ENCODE assay signal across 11 cellular contexts in the genomic region with DNA sequence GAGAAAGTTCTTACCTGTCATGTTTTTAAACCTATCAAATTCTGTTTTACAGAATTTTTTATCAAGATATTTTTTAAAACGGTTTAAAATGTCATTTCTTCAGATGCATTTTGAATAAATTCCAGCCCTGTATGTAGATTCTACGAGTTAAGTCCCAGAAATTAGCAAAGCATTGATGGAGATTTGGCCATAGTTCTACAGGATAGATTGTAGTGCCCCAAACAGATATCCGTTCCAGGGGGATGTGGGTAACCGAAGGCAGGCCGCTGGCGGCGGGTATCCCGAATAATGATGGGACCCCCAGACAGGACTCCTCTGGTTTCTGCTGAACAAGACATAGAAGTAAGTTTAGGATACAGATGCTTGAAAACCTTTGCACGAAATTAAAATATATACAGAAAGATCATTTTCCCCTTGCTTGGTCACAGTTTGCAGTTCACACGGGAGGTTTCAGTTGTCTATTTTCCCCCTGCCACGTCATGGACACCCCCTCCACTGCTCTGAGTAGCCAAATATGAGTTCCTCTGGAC. TPM values are rescaled to one million over a fixed set of nuclear protein-coding genes. Genes with fewer than 3 reads are reported as not detected.
DNase-seq lines count a peak whose midpoint lies in the region; ATAC-seq, FAIRE-seq and TF ChIP-seq lines count a peak whose summit lies in the region.
"Had no signal": no experiment of that assay in that cellular context is flagged by ENCODE, and none has a peak within 500 bp of the region (broad histone marks: within the 10 kb centered on the region; RNA-seq: fewer than 3 reads in every experiment).

No MANE protein-coding gene starts in this region.

- intact Hi-C loops in body of pancreas (cut with DNase I), result no loop called here

- no peaks in the 10 kb centered on the region for H3K36me3 Mint-ChIP-seq in nephron (ENCODE audit: low read depth)

- DNase-seq in A549 (ENCODE audit: low read depth in 1 of 2, low spot score in 1 of 2) (no peak), H7 (peak; percentile 12), coronary artery (ENCODE audit: low spot score) (no peak), body of pancreas (no peak), HEK293T (ENCODE audit: extremely low spot score) (no peak)
- DNase-seq: CD4-positive, alpha-beta T cell had no signal

- no peak overlapping the region; the same call in 2 of the 3 replicates for H3K4me3 ChIP-seq in A549
- H3K4me3 ChIP-seq in H7 (ENCODE audit: insufficient read depth, low read depth, low read length), result peak overlapping the region; percentile 69
- peak overlapping the region; percentile 72 for H3K4me3 ChIP-seq in coronary artery
- no peak overlapping the region for H3K4me3 ChIP-seq in body of pancreas

- H3K9me3 Mint-ChIP-seq in nephron, result no peaks in the 10 kb centered on the region
- H3K9me3 Mint-ChIP-seq: activated T-helper 1 cell treated with anti-CD3 and anti-CD28 coated beads, Interleukin-12 subunit alpha, Interleukin-12 subunit beta, Interleukin-2, Interleukin-4 antibody, amounts not matched to agents 30 ng/mL and 10 ng/mL and 1 ng/mL, durations not matched to agents 14 hours and 24 hours and 36 hours; T-helper 1 cell treated with Interleukin-12 subunit alpha and Interleukin-12 subunit beta and Interleukin-4 antibody, amounts not matched to agents 30 μg/mL and 1 μg/mL, for 36 hours had no signal

- no peak overlapping the region for H3K27ac Mint-ChIP-seq in nephron
- H3K27ac Mint-ChIP-seq: activated T-helper 1 cell treated with anti-CD3 and anti-CD28 coated beads, Interleukin-12 subunit alpha, Interleukin-12 subunit beta, Interleukin-2, Interleukin-4 antibody, amounts not matched to agents 30 ng/mL and 10 ng/mL and 1 ng/mL, durations not matched to agents 14 hours and 24 hours and 36 hours; CD4-positive, alpha-beta T cell; T-helper 1 cell treated with Interleukin-12 subunit alpha and Interleukin-12 subunit beta and Interleukin-4 antibody, amounts not matched to agents 30 μg/mL and 1 μg/mL, for 36 hours had no signal

- no peak for TF ChIP-seq RAD21 in A549 (conservative IDR thresholded peaks at IDR 0.05 in 1 of 2, IDR thresholded peaks at IDR 0.05 in 1 of 2)

- H3K4me1 ChIP-seq in A549 (no peaks in the 10 kb centered on the region), body of pancreas (peaks cover 29% of the 10 kb centered on the region)

- peak overlapping the region; percentile 85 to 87 (median 86) for H3K4me3 Mint-ChIP-seq in nephron
- H3K4me3 Mint-ChIP-seq: activated T-helper 1 cell treated with anti-CD3 and anti-CD28 coated beads, Interleukin-12 subunit alpha, Interleukin-12 subunit beta, Interleukin-2, Interleukin-4 antibody, amounts not matched to agents 30 ng/mL and 10 ng/mL and 1 ng/mL, durations not matched to agents 14 hours and 24 hours and 36 hours; CD4-positive, alpha-beta T cell; T-helper 1 cell treated with Interleukin-12 subunit alpha and Interleukin-12 subunit beta and Interleukin-4 antibody, amounts not matched to agents 30 μg/mL and 1 μg/mL, for 36 hours had no signal

- H3K4me1 Mint-ChIP-seq in nephron, result peaks cover 19% of the 10 kb centered on the region

- peaks cover 53% of the 10 kb centered on the region for H3K27me3 ChIP-seq in H7 (ENCODE audit: control insufficient read depth, insufficient read depth, low read length)
- peaks cover 0 to 20% of the 10 kb centered on the region in 2 donors for H3K27me3 ChIP-seq in body of pancreas

- H3K27ac ChIP-seq in A549 (no peak overlapping the region), coronary artery (no peak overlapping the region), body of pancreas (no peak overlapping the region)

- no peak for TF ChIP-seq POLR2A in A549 (IDR thresholded peaks at IDR 0.05; ENCODE audit: low read length)
- no peak for TF ChIP-seq POLR2A in body of pancreas (IDR thresholded peaks at IDR 0.05)

- POLR2A ChIA-PET in A549 (lab: Yijun Ruan, JAX) (no interaction called here), HEK293T (lab: Yijun Ruan, JAX) (no interaction called here)

- 4% methylated on average over 11 of the region's 11 CpGs for WGBS in A549 (ENCODE audit: missing lambda C conversion rate)
- WGBS in body of pancreas, 2 donors, result 1 to 3% methylated on average over 11 of the region's 11 CpGs

- no peak for TF ChIP-seq EP300 in A549 (IDR thresholded peaks at IDR 0.05)

- no peak for TF ChIP-seq CTCF in A549 (IDR thresholded peaks at IDR 0.05)
- no peak for TF ChIP-seq CTCF in coronary artery (IDR thresholded peaks at IDR 0.05)
- TF ChIP-seq CTCF in nephron (IDR thresholded peaks at IDR 0.05; ENCODE audit: unreplicated experiment in 3 of 3), result no peak
- no peak for TF ChIP-seq CTCF in body of pancreas (IDR thresholded peaks at IDR 0.05)

- peaks cover 98% of the 10 kb centered on the region for H3K27me3 Mint-ChIP-seq in nephron (ENCODE audit: low read depth)

- no peaks in the 10 kb centered on the region for H3K36me3 ChIP-seq in H7 (replicated peaks; ENCODE audit: control insufficient read depth, insufficient read depth, low read length)
- H3K36me3 ChIP-seq in body of pancreas (replicated peaks in 1 of 2; ENCODE audit: insufficient read depth in 1 of 2, low read depth in 2 of 2), result no peaks in the 10 kb centered on the region

- CTCF ChIA-PET in A549 (lab: Yijun Ruan, JAX), result no interaction called here
- CTCF ChIA-PET in HEK293T (lab: Yijun Ruan, JAX), result interaction anchor here (0.9 to 1.6 kb wide), 3 partner anchors 12 to 382 kb away, joined by 3 to 21 read pairs (median 5); no protein-coding TSS in a partner anchor

- no peak for ATAC-seq in A549
- no peak for ATAC-seq in body of pancreas
- no peak for ATAC-seq in HG02970 (IDR thresholded peaks at IDR 0.05; ENCODE audit: low FRiP score, unreplicated experiment)
- ATAC-seq in HG02623 (IDR thresholded peaks at IDR 0.05; ENCODE audit: unreplicated experiment), result no peak

- H3K4me2 ChIP-seq in A549, result peak overlapping the region; percentile 37

- FAIRE-seq in A549 (lab: Jason Lieb, UNC), result no peak

- no peaks in the 10 kb centered on the region for H3K9me3 ChIP-seq in A549
- H3K9me3 ChIP-seq in body of pancreas, result no peaks in the 10 kb centered on the region

TF ChIP-seq in A549, 52 proteins besides CTCF, POLR2A, EP300 and RAD21 (continues in another document):
- TF ChIP-seq MAFK (IDR thresholded peaks at IDR 0.05; ENCODE audit: partially characterized antibody), result no peak
- TF ChIP-seq BHLHE40 (IDR thresholded peaks at IDR 0.05; ENCODE audit: low read depth, low read length), result no peak
- no peak for TF ChIP-seq HEYL (CRISPR knock-in tag; IDR thresholded peaks at IDR 0.05)
- TF ChIP-seq SMC3 (IDR thresholded peaks at IDR 0.05), result no peak
- TF ChIP-seq NR3C1 (IDR thresholded peaks at IDR 0.05), result no peak
- TF ChIP-seq, protein P1, sequence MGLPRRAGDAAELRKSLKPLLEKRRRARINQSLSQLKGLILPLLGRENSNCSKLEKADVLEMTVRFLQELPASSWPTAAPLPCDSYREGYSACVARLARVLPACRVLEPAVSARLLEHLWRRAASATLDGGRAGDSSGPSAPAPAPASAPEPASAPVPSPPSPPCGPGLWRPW (IDR thresholded peaks at IDR 0.05), result no peak
- TF ChIP-seq, protein P2, sequence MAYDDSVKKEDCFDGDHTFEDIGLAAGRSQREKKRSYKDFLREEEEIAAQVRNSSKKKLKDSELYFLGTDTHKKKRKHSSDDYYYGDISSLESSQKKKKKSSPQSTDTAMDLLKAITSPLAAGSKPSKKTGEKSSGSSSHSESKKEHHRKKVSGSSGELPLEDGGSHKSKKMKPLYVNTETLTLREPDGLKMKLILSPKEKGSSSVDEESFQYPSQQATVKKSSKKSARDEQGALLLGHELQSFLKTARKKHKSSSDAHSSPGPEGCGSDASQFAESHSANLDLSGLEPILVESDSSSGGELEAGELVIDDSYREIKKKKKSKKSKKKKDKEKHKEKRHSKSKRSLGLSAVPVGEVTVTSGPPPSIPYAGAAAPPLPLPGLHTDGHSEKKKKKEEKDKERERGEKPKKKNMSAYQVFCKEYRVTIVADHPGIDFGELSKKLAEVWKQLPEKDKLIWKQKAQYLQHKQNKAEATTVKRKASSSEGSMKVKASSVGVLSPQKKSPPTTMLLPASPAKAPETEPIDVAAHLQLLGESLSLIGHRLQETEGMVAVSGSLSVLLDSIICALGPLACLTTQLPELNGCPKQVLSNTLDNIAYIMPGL (CRISPR knock-in tag; IDR thresholded peaks at IDR 0.05; ENCODE audit: borderline replicate concordance), result no peak
- no peak for TF ChIP-seq EHMT2 (IDR thresholded peaks at IDR 0.05; ENCODE audit: low read depth)

TF ChIP-seq in HEK293T, 16 proteins besides CTCF, POLR2A, EP300 and RAD21:
- TF ChIP-seq HDGF (IDR thresholded peaks at IDR 0.05; ENCODE audit: borderline replicate concordance), result no peak
- no peak for TF ChIP-seq FOXK2 (IDR thresholded peaks at IDR 0.05)
- no peak for TF ChIP-seq TARDBP (IDR thresholded peaks at IDR 0.05)
- no peak for TF ChIP-seq LEF1 (IDR thresholded peaks at IDR 0.05; ENCODE audit: borderline replicate concordance)
- TF ChIP-seq, protein P3, sequence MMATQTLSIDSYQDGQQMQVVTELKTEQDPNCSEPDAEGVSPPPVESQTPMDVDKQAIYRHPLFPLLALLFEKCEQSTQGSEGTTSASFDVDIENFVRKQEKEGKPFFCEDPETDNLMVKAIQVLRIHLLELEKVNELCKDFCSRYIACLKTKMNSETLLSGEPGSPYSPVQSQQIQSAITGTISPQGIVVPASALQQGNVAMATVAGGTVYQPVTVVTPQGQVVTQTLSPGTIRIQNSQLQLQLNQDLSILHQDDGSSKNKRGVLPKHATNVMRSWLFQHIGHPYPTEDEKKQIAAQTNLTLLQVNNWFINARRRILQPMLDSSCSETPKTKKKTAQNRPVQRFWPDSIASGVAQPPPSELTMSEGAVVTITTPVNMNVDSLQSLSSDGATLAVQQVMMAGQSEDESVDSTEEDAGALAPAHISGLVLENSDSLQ (IDR thresholded peaks at IDR 0.05), result no peak
- TF ChIP-seq CTBP1 (IDR thresholded peaks at IDR 0.05; ENCODE audit: borderline replicate concordance), result no peak
- TF ChIP-seq L3MBTL2 (conservative IDR thresholded peaks at IDR 0.05), result no peak
- no peak for TF ChIP-seq SUZ12 (IDR thresholded peaks at IDR 0.05)
- no peak for TF ChIP-seq FOXA1 (IDR thresholded peaks at IDR 0.05)
- no peak for TF ChIP-seq ZNF384 (IDR thresholded peaks at IDR 0.05)

RNA-seq across cellular contexts. Expression of a gene that starts 0.8 kb away (rescaled TPM):
- polyA plus RNA-seq in A549 (2011; rRNA removed), result not detected in 2 replicates
- polyA plus RNA-seq in A549 (2012; cell fraction: cytosol; rRNA removed), result not detected in 2 replicates
- not detected in 2 replicates for polyA plus RNA-seq in A549 (2012; cell fraction: nucleus; rRNA removed)
- polyA plus RNA-seq in A549 (2017; fragmentation: RNase III; extraction: RNeasy Plus Mini Kit Qiagen cat#74134 plus additional on column Dnase treatment), result not detected in 3 replicates
- polyA minus RNA-seq in A549 (2011; rRNA and poly(A)+ RNA removed), result not detected in 2 replicates
- 0.07 and 0.66 TPM in 2 replicates for total RNA-seq in H7 (2014; rRNA removed; shearing (Covaris generic))
- total RNA-seq in body of pancreas, result 1 to 10 TPM; 1.3 to 2.3 TPM
- total RNA-seq: activated T-helper 1 cell treated with anti-CD3 and anti-CD28 coated beads, Interleukin-12 subunit alpha, Interleukin-12 subunit beta, Interleukin-2, Interleukin-4 antibody, amounts not matched to agents 30 ng/mL and 10 ng/mL and 1 ng/mL, durations not matched to agents 14 hours and 24 hours and 36 hours; CD4-positive, alpha-beta T cell had no signal

Comparison
In these comparisons a context has a peak if more than half of its experiments do, and no peak if none do; other contexts are left out.
1. H3K4me3 ChIP-seq: peak in H7 (single experiment) and coronary artery (single experiment); none in A549 (single experiment) and body of pancreas (0 of 2).